In the genomic region with DNA sequence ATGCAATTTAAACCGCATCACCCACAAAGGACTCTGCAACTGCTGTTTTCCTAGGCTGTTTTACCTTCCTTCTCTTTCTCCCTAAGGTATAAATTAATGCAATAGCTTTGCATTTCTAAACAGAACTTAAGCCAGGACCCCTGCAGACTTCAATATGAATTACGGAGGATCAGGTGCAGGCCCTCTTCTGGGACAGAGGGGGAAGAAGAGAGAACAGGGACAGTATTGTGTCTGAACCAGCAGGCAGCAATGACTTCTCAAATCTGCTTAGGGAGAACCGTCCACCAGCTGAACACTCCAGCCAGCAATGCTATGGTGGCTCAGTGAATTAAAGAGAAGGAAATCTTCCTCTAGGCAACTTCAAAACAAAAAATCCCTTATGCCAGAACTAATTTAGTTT, we compare ENCODE assay signal across 19 cellular contexts. TPM values are rescaled to one million over a fixed set of nuclear protein-coding genes. Genes with fewer than 3 reads are reported as not detected.
DNase-seq lines count a peak whose midpoint lies in the region; ATAC-seq, FAIRE-seq and TF ChIP-seq lines count a peak whose summit lies in the region.
"Had no signal": no experiment of that assay in that cellular context is flagged by ENCODE, and none has a peak within 500 bp of the region (broad histone marks: within the 10 kb centered on the region; RNA-seq: fewer than 3 reads in every experiment).

No MANE protein-coding gene starts in this region.

- peaks cover 41% of the 10 kb centered on the region for H3K36me3 Mint-ChIP-seq in activated CD4-positive, alpha-beta memory T cell treated with anti-CD3 and anti-CD28 coated beads for 36 hours

- no peaks in the 10 kb centered on the region for H3K9me3 ChIP-seq in HUES48 (ENCODE audit: control insufficient read depth, insufficient read depth, low read length)
- no peaks in the 10 kb centered on the region for H3K9me3 ChIP-seq in K562 (replicated peaks; ENCODE audit: control insufficient read depth, insufficient read depth, low read depth, low read length)
- no peaks in the 10 kb centered on the region for H3K9me3 ChIP-seq in mucosa of descending colon
- H3K9me3 ChIP-seq: Caco-2, HAP-1 had no signal

- H3K4me3 Mint-ChIP-seq in activated CD4-positive, alpha-beta memory T cell treated with anti-CD3 and anti-CD28 coated beads for 36 hours = no peak overlapping the region
- H3K4me3 Mint-ChIP-seq: CD4-positive, alpha-beta T cell had no signal

- no peaks in the 10 kb centered on the region for H3K27me3 Mint-ChIP-seq in activated CD4-positive, alpha-beta memory T cell treated with anti-CD3 and anti-CD28 coated beads for 36 hours
- H3K27me3 Mint-ChIP-seq: CD4-positive, alpha-beta T cell had no signal

- no peaks in the 10 kb centered on the region for H3K79me2 ChIP-seq in K562 (ENCODE audit: control insufficient read depth, insufficient read depth, low read length)

- H3K27me3 ChIP-seq in HUES48 (ENCODE audit: control insufficient read depth, insufficient read depth, low read length) (no peaks in the 10 kb centered on the region), K562 (ENCODE audit: control insufficient read depth in 2 of 2, insufficient read depth in 2 of 2, low read length in 2 of 2) (no peaks in the 10 kb centered on the region)

- H3K9ac ChIP-seq in HUES48 (ENCODE audit: low read depth, low read length) (no peak overlapping the region), K562 (ENCODE audit: insufficient read depth in 1 of 2, low read depth in 2 of 2, low read length in 2 of 2) (no peak overlapping the region)
- H3K9ac ChIP-seq: KMS-11 had no signal

- no peak for TF ChIP-seq CTCF in K562 (IDR thresholded peaks at IDR 0.05 in 2 of 3, conservative IDR thresholded peaks at IDR 0.05 in 1 of 3; ENCODE audit: insufficient read depth in 2 of 3, low read depth in 1 of 3, low read length in 3 of 3)
- no peak for TF ChIP-seq CTCF in mucosa of descending colon (IDR thresholded peaks at IDR 0.05)
- TF ChIP-seq CTCF in GM10266 (IDR thresholded peaks at IDR 0.05; ENCODE audit: control insufficient read depth, insufficient read depth, low read depth, missing control alignments) = no peak

- peaks cover 2% of the 10 kb centered on the region for H3K4me1 Mint-ChIP-seq in activated CD4-positive, alpha-beta memory T cell treated with anti-CD3 and anti-CD28 coated beads for 36 hours (ENCODE audit: low read depth)

- WGBS in K562 (ENCODE audit: insufficient coverage, low coverage, missing lambda C conversion rate) = 92% methylated on average over 3 of the region's 3 CpGs

- no peak for TF ChIP-seq POLR2A in K562 (conservative IDR thresholded peaks at IDR 0.05)

- no peak for TF ChIP-seq RAD21 in K562 (CRISPR knock-in tag; conservative IDR thresholded peaks at IDR 0.05 in 1 of 2, IDR thresholded peaks at IDR 0.05 in 1 of 2)

- H3K4me2 ChIP-seq in K562 (ENCODE audit: insufficient read depth, low read length) = no peak overlapping the region
- H3K4me2 ChIP-seq: KMS-11 had no signal

- CTCF ChIA-PET in K562 (lab: Yijun Ruan, JAX; ENCODE audit: low intra/inter-chr PET ratio) = interaction anchor here (0.6 kb wide), 1 partner anchor 245 kb away, joined by 6 read pairs; no protein-coding TSS in a partner anchor
- CTCF ChIA-PET in activated CD4-positive, alpha-beta memory T cell treated with anti-CD3 and anti-CD28 coated beads for 36 hours (lab: Charles Lee) = no interaction called here

- no peak overlapping the region for H2AFZ ChIP-seq in K562 (ENCODE audit: low read depth, low read length)

- H3K27ac ChIP-seq in HUES48 (ENCODE audit: low read depth, low read length) = peak overlapping the region; percentile 40
- no peak overlapping the region for H3K27ac ChIP-seq in K562 (ENCODE audit: extremely low read depth, low read depth, low read length)
- H3K27ac ChIP-seq: C4-2B, KMS-11 had no signal

- H3K27ac Mint-ChIP-seq in activated CD4-positive, alpha-beta memory T cell treated with anti-CD3 and anti-CD28 coated beads for 36 hours = no peak overlapping the region
- H3K27ac Mint-ChIP-seq: CD4-positive, alpha-beta T cell had no signal

- TF ChIP-seq EP300 in K562 (IDR thresholded peaks at IDR 0.05; ENCODE audit: low read length) = no peak

- in situ Hi-C loops in K562 (cut with MboI) = no loop called here

- POLR2A ChIA-PET in K562 (lab: Yijun Ruan, JAX) = interaction anchor here (0.6 kb wide), 1 partner anchor 431 kb away, joined by 3 read pairs; no protein-coding TSS in a partner anchor
- POLR2A ChIA-PET in activated CD4-positive, alpha-beta memory T cell treated with anti-CD3 and anti-CD28 coated beads for 36 hours (lab: Charles Lee) = no interaction called here

- H3K4me1 ChIP-seq in HUES48 (ENCODE audit: control insufficient read depth, insufficient read depth, low read length) (peaks cover 8% of the 10 kb centered on the region), K562 (replicated peaks in 1 of 2; ENCODE audit: control insufficient read depth in 2 of 2, insufficient read depth in 2 of 2, low read length in 2 of 2) (no peaks in the 10 kb centered on the region), mucosa of descending colon (ENCODE audit: low read depth) (no peaks in the 10 kb centered on the region)
- H3K4me1 ChIP-seq: Caco-2, HAP-1 had no signal

- intact Hi-C loops in K562 (cut with micrococcal nuclease) (no loop called here), mucosa of descending colon (cut with DNase I, micrococcal nuclease) (no loop called here)
- intact Hi-C loops in activated CD4-positive, alpha-beta memory T cell treated with anti-CD3 and anti-CD28 coated beads for 36 hours (cut with micrococcal nuclease) = no loop called here

- peaks cover 55% of the 10 kb centered on the region for H3K36me3 ChIP-seq in HUES48 (ENCODE audit: control insufficient read depth, insufficient read depth, low read length)
- peaks cover 58% of the 10 kb centered on the region for H3K36me3 ChIP-seq in K562 (ENCODE audit: control insufficient read depth, insufficient read depth, low read length)
- H3K36me3 ChIP-seq in mucosa of descending colon (ENCODE audit: low read depth) = no peaks in the 10 kb centered on the region

- H3K4me3 ChIP-seq in HUES48 (ENCODE audit: low read depth, low read length) (no peak overlapping the region), K562 (no peak overlapping the region), mucosa of descending colon (no peak overlapping the region)
- H3K4me3 ChIP-seq: HAP-1 had no signal

- no TSS peak for BruUV-seq in K562 (replicated peaks; lab: Mats Ljungman, UMichigan)

- no peaks in the 10 kb centered on the region for H3K9me1 ChIP-seq in K562 (ENCODE audit: control insufficient read depth, insufficient read depth, low read length)

- DNase-seq in K562 (ENCODE audit: extremely low read depth in 1 of 4, low spot score in 3 of 4) (no peak), foreskin melanocyte (peak; percentile 5), mucosa of descending colon (no peak), GM10266 (ENCODE audit: extremely low spot score) (no peak)
- DNase-seq in activated CD4-positive, alpha-beta memory T cell treated with anti-CD3 and anti-CD28 coated beads for 36 hours = no peak
- DNase-seq: AML-193; Caco-2; CD4-positive, alpha-beta T cell had no signal

- H3K9me3 Mint-ChIP-seq in activated CD4-positive, alpha-beta memory T cell treated with anti-CD3 and anti-CD28 coated beads for 36 hours = no peaks in the 10 kb centered on the region
- H3K9me3 Mint-ChIP-seq: CD4-positive, alpha-beta T cell had no signal

- H4K20me1 ChIP-seq in K562 (replicated peaks; ENCODE audit: control insufficient read depth, insufficient read depth, low read length) = no peaks in the 10 kb centered on the region

- no peak for ATAC-seq in K562
- ATAC-seq in mucosa of descending colon = no peak
- ATAC-seq in HG02610 (IDR thresholded peaks at IDR 0.05; ENCODE audit: unreplicated experiment) = no peak

- peak; percentile 19 for FAIRE-seq in K562 (lab: Jason Lieb, UNC)
- FAIRE-seq: A204.1, D721Med, G401.6, GM12892, GM18507, H1 had no signal

RNA-seq across cellular contexts. Expression of a gene that starts 35.7 kb away (rescaled TPM):
- total RNA-seq in K562 (2011; cell fraction: chromatin; rRNA removed; ENCODE audit: low replicate concordance) = 123 and 132 TPM in 2 replicates
- 73.2 and 88.4 TPM in 2 replicates for total RNA-seq in K562 (2011; cell fraction: nucleolus; rRNA removed)
- total RNA-seq in K562 (2011; cell fraction: nucleoplasm; rRNA removed) = 85.6 and 96.2 TPM in 2 replicates
- total RNA-seq in K562 (2014; rRNA removed) = 32.5 and 32.8 TPM in 2 replicates
- 24.0 and 25.5 TPM in 2 replicates for total RNA-seq in K562 (2014; rRNA removed; fragmentation: Illumina TruSeq; extraction: Trizol)
- total RNA-seq in K562 (2015; rRNA removed; fragmentation: Illumina TruSeq; extraction: Trizol) = 24.8 and 26.7 TPM in 2 replicates
- 37.0 TPM in 2 replicates for total RNA-seq in K562 (2021)
- polyA plus RNA-seq in K562 (2011; rRNA removed) = 19.0 and 22.9 TPM in 2 replicates
- 14.9 and 16.1 TPM in 2 replicates for polyA plus RNA-seq in K562 (2011; cell fraction: cytosol; rRNA removed)
- 28.0 and 28.6 TPM in 2 replicates for polyA plus RNA-seq in K562 (2011; cell fraction: nucleus; rRNA removed)
- 15.5 and 16.9 TPM in 2 replicates for polyA plus RNA-seq in K562 (2012)
- polyA plus RNA-seq in K562 (2014; fragmentation: Illumina TruSeq; extraction: Trizol) = 28.4 and 33.1 TPM in 2 replicates
- 10 to 100 TPM; 14.9 to 28.8 TPM for polyA plus RNA-seq in K562 (2014; fragmentation: Nextera tagmentation; extraction: Ambion mirVana)
- 20.2 and 21.2 TPM in 2 replicates for polyA plus RNA-seq in K562 (2014; rRNA removed)
- polyA minus RNA-seq in K562 (2011; rRNA and poly(A)+ RNA removed) = 65.0 and 86.0 TPM in 2 replicates
- polyA minus RNA-seq in K562 (2011; cell fraction: cytosol; rRNA and poly(A)+ RNA removed) = 34.2 and 43.2 TPM in 2 replicates
- 46.7 and 67.6 TPM in 2 replicates for polyA minus RNA-seq in K562 (2011; cell fraction: nucleus; rRNA and poly(A)+ RNA removed)
- total RNA-seq in mucosa of descending colon = 10 to 100 TPM; 13.9 to 14.1 (median 14.1) TPM
- total RNA-seq in activated CD4-positive, alpha-beta memory T cell treated with anti-CD3 and anti-CD28 coated beads for 36 hours = 10 to 100 TPM; 16.6 to 17.0 TPM

RNA-seq across cellular contexts. Expression of a gene that starts 40.1 kb away (rescaled TPM):
- 362 and 686 TPM in 2 replicates for total RNA-seq in K562 (2011; cell fraction: chromatin; rRNA removed; ENCODE audit: low replicate concordance)
- 441 and 473 TPM in 2 replicates for total RNA-seq in K562 (2011; cell fraction: nucleolus; rRNA removed)
- total RNA-seq in K562 (2011; cell fraction: nucleoplasm; rRNA removed) = 774 and 1,438 TPM in 2 replicates
- 2,880 and 3,475 TPM in 2 replicates for total RNA-seq in K562 (2014; rRNA removed)
- 5,944 and 6,754 TPM in 2 replicates for total RNA-seq in K562 (2014; rRNA removed; fragmentation: Illumina TruSeq; extraction: Trizol)
- total RNA-seq in K562 (2015; rRNA removed; fragmentation: Illumina TruSeq; extraction: Trizol) = 6,744 and 6,794 TPM in 2 replicates
- total RNA-seq in K562 (2021) = 2,044 and 2,299 TPM in 2 replicates
- 5,671 and 6,768 TPM in 2 replicates for polyA plus RNA-seq in K562 (2011; rRNA removed)
- polyA plus RNA-seq in K562 (2011; cell fraction: cytosol; rRNA removed) = 3,757 and 6,743 TPM in 2 replicates
- polyA plus RNA-seq in K562 (2011; cell fraction: nucleus; rRNA removed) = 766 and 1,619 TPM in 2 replicates
- polyA plus RNA-seq in K562 (2012) = 4,810 and 5,215 TPM in 2 replicates
- 6,207 and 7,307 TPM in 2 replicates for polyA plus RNA-seq in K562 (2014; fragmentation: Illumina TruSeq; extraction: Trizol)
- 1,000 to 10,000 TPM; 1,947 to 2,307 TPM for polyA plus RNA-seq in K562 (2014; fragmentation: Nextera tagmentation; extraction: Ambion mirVana)
- polyA plus RNA-seq in K562 (2014; rRNA removed) = 5,755 and 6,708 TPM in 2 replicates
- 2,288 and 2,688 TPM in 2 replicates for polyA minus RNA-seq in K562 (2011; rRNA and poly(A)+ RNA removed)
- polyA minus RNA-seq in K562 (2011; cell fraction: cytosol; rRNA and poly(A)+ RNA removed) = 817 and 998 TPM in 2 replicates
- 229 and 608 TPM in 2 replicates for polyA minus RNA-seq in K562 (2011; cell fraction: nucleus; rRNA and poly(A)+ RNA removed)
- 1,000 to 10,000 TPM; 1,117 to 1,284 (median 1,155) TPM for total RNA-seq in mucosa of descending colon
- 1,000 to 10,000 TPM; 1,680 to 1,722 TPM for total RNA-seq in activated CD4-positive, alpha-beta memory T cell treated with anti-CD3 and anti-CD28 coated beads for 36 hours
